In genomic region chr12:132827763-132828703, GRCh38 we compare ENCODE assay signal across 8 cellular contexts. TPM values are rescaled to one million over a fixed set of nuclear protein-coding genes. Genes with fewer than 3 reads are reported as not detected.
A peak's percentile ranks its signal among the peaks of the same experiment; 100 is the strongest.
DNase-seq lines count a peak whose midpoint lies in the region; TF ChIP-seq lines count a peak whose summit lies in the region.

No MANE protein-coding gene starts in this region.

- no peaks in the 10 kb centered on the region for H3K9me3 ChIP-seq in neutrophil

- peak overlapping the region; percentile 36; the same call in 1 of the 2 replicates for H3K4me2 ChIP-seq in KMS-11

- H3K4me3 ChIP-seq in KMS-11 (IDR thresholded peaks at IDR 0.05; ENCODE audit: insufficient read depth, low read depth, low read length) = no peak overlapping the region
- H3K4me3 ChIP-seq in fibroblast of the aortic adventitia (ENCODE audit: low read depth, low read length) = peak overlapping the region; percentile 99
- peak overlapping the region; percentile 81 to 82 for H3K4me3 ChIP-seq in neutrophil (ENCODE audit: low read depth in 1 of 2, low read length in 1 of 2)

- no peaks in the 10 kb centered on the region for H4K20me1 ChIP-seq in KMS-11 (ENCODE audit: insufficient read depth)

- H3K79me2 ChIP-seq in KMS-11 (ENCODE audit: insufficient read depth, low read depth) = peaks cover 9% of the 10 kb centered on the region; the same call in 1 of the 2 replicates

- peak overlapping the region; percentile 88; the same call in 1 of the 2 replicates for H3K9ac ChIP-seq in KMS-11

- no peaks in the 10 kb centered on the region for H3K4me1 ChIP-seq in KMS-11 (ENCODE audit: low read depth, poor library complexity, severe bottlenecking)
- H3K4me1 ChIP-seq in neutrophil (ENCODE audit: control insufficient read depth in 1 of 2, insufficient read depth in 1 of 2, low read depth in 1 of 2, low read length in 1 of 2) = peaks cover 13 to 16% of the 10 kb centered on the region in 2 experiments

- no peaks in the 10 kb centered on the region for H3K27me3 ChIP-seq in KMS-11 (ENCODE audit: insufficient read depth, low read depth)
- no peaks in the 10 kb centered on the region for H3K27me3 ChIP-seq in neutrophil

- peak overlapping the region; percentile 67 for H2AFZ ChIP-seq in KMS-11 (ENCODE audit: low read depth)

- H3K36me3 ChIP-seq in KMS-11 (ENCODE audit: insufficient read depth) = no peaks in the 10 kb centered on the region
- peaks cover 27% of the 10 kb centered on the region for H3K36me3 ChIP-seq in neutrophil

- H3K27ac ChIP-seq in KMS-11 = no peak overlapping the region; the same call in 1 of the 2 replicates
- H3K27ac ChIP-seq in neutrophil = peak overlapping the region; percentile 98

- TF ChIP-seq CTCF in KMS-11 (conservative IDR thresholded peaks at IDR 0.05; ENCODE audit: low read depth, low read length) (no peak), fibroblast of the aortic adventitia (IDR thresholded peaks at IDR 0.05; ENCODE audit: insufficient read depth, low read length) (no peak), neutrophil (IDR thresholded peaks at IDR 0.05) (no peak)

- DNase-seq in activated CD8-positive, alpha-beta memory T cell treated with anti-CD3 and anti-CD28 coated beads for 24 hours = peak; percentile 77
- DNase-seq in activated CD8-positive, alpha-beta memory T cell treated with anti-CD3 and anti-CD28 coated beads, Interleukin-2, amount 50 U/mL, for 4 hours = no peak
- DNase-seq in H4 (ENCODE audit: low spot score) = peak; percentile 32
- peak in 2 of 3 experiments; percentile 27 to 33 for DNase-seq in activated CD8-positive, alpha-beta memory T cell treated with anti-CD3 and anti-CD28 coated beads for 48 hours (ENCODE audit: low read depth in 2 of 3, low spot score in 2 of 3)
- peak; percentile 83 for DNase-seq in fibroblast of the aortic adventitia (ENCODE audit: low read depth)
- no peak for DNase-seq in COR-L47 (lab: John Stamatoyannopoulos, UW)

RNA-seq across cellular contexts. Expression of gene GOLGA3, which starts 0.6 kb away (rescaled TPM):
- total RNA-seq in H4 (2014; rRNA removed; shearing (Covaris generic)) = 21.1 and 37.3 TPM in 2 replicates
- total RNA-seq in fibroblast of the aortic adventitia (ENCODE audit: low replicate concordance) = 88.3 and 104 TPM in 2 replicates

RNA-seq across cellular contexts. Expression of gene CHFR, which starts 59.4 kb away (rescaled TPM):
- 6.4 and 11.9 TPM in 2 replicates for total RNA-seq in H4 (2014; rRNA removed; shearing (Covaris generic))
- 24.3 and 41.9 TPM in 2 replicates for total RNA-seq in fibroblast of the aortic adventitia (ENCODE audit: low replicate concordance)

Comparison
In these comparisons a context has a peak if more than half of its experiments do, and no peak if none do; other contexts are left out.
1. DNase-seq: peak in activated CD8-positive, alpha-beta memory T cell treated with anti-CD3 and anti-CD28 coated beads for 24 hours (single experiment), H4 (single experiment), activated CD8-positive, alpha-beta memory T cell treated with anti-CD3 and anti-CD28 coated beads for 48 hours (2 of 3) and fibroblast of the aortic adventitia (single experiment); none in activated CD8-positive, alpha-beta memory T cell treated with anti-CD3 and anti-CD28 coated beads, Interleukin-2, amount 50 U/mL, for 4 hours (single experiment) and COR-L47 (single experiment).